ENCODE assay signal across 2 cellular contexts in genomic region chr17:62618647-62619412, GRCh38.
TF ChIP-seq lines count a peak whose summit lies in the region.

No MANE protein-coding gene starts in this region.

TF ChIP-seq in H1, 55 proteins besides CTCF, POLR2A, EP300 and RAD21:
- TF ChIP-seq CEBPB (IDR thresholded peaks at IDR 0.05; ENCODE audit: low read depth, low read length) (0 out of 2 replicates have a peak, but pooled peaks have one; percentile 38), TBP (IDR thresholded peaks at IDR 0.05; ENCODE audit: low read depth, low read length) (no peak), BACH1 (IDR thresholded peaks at IDR 0.05; ENCODE audit: low read length) (no peak)
- TF ChIP-seq, protein P1, sequence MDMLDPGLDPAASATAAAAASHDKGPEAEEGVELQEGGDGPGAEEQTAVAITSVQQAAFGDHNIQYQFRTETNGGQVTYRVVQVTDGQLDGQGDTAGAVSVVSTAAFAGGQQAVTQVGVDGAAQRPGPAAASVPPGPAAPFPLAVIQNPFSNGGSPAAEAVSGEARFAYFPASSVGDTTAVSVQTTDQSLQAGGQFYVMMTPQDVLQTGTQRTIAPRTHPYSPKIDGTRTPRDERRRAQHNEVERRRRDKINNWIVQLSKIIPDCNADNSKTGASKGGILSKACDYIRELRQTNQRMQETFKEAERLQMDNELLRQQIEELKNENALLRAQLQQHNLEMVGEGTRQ (IDR thresholded peaks at IDR 0.05; ENCODE audit: low read length) = no peak

TF ChIP-seq in GM12891, 5 proteins besides CTCF, POLR2A, EP300 and RAD21:
- TF ChIP-seq PAX5 (IDR thresholded peaks at IDR 0.05; ENCODE audit: insufficient read depth, low read length, severe bottlenecking) = no peak
